Comparison of ENCODE assay signal across 28 cellular contexts in the genomic region with DNA sequence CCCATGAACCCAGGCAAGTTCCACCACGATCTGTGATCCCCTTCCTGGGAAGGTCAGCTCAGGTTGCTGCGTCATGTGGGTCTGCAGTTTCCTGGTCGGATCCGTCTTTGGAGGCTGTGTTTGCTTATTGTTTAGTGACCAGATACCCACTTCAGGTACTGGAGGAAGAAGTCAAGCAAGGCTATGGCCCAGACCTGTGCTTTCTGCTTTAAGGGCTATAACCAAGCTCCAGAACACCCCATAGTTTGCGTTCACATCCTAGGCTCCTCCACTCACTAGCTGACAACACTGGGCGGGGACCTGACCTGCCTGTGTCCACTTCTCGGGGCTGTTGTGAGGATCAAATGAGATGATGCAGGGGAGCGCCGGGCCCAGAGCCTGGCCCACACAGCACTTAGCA. TPM values are rescaled to one million over a fixed set of nuclear protein-coding genes. Genes with fewer than 3 reads are reported as not detected.
DNase-seq lines count a peak whose midpoint lies in the region; ATAC-seq, FAIRE-seq and TF ChIP-seq lines count a peak whose summit lies in the region.
"Had no signal": no experiment of that assay in that cellular context is flagged by ENCODE, and none has a peak within 500 bp of the region (broad histone marks: within the 10 kb centered on the region; RNA-seq: fewer than 3 reads in every experiment).

No MANE protein-coding gene starts in this region.

- peak; percentile 40; the same call in 2 of the 3 replicates for ATAC-seq in K562
- no peak for ATAC-seq in GM19035 (IDR thresholded peaks at IDR 0.05; ENCODE audit: unreplicated experiment)
- ATAC-seq: PC-3, Right ventricle myocardium inferior, SK-N-SH treated with all-trans-retinoic acid at 6 μM for 48 hours had no signal

- no peak overlapping the region for H2AFZ ChIP-seq in K562 (ENCODE audit: low read depth, low read length)

- no peak overlapping the region for H3K27ac ChIP-seq in K562 (ENCODE audit: extremely low read depth, low read depth, low read length)
- no peak overlapping the region for H3K27ac ChIP-seq in vagina
- H3K27ac ChIP-seq: BLaER1, SJCRH30 had no signal

- no peak overlapping the region; the same call in 1 of the 2 replicates for H3K4me2 ChIP-seq in K562 (ENCODE audit: insufficient read depth, low read length)
- H3K4me2 ChIP-seq: BLaER1 had no signal

- no peak for TF ChIP-seq EP300 in K562 (IDR thresholded peaks at IDR 0.05; ENCODE audit: low read length)

- H3K27me3 ChIP-seq in H7 (ENCODE audit: control insufficient read depth, insufficient read depth, low read length) = no peaks in the 10 kb centered on the region
- H3K27me3 ChIP-seq in K562 (ENCODE audit: control insufficient read depth in 2 of 2, insufficient read depth in 2 of 2, low read length in 2 of 2) = peaks cover 15 to 28% of the 10 kb centered on the region in 2 experiments
- no peaks in the 10 kb centered on the region for H3K27me3 ChIP-seq in vagina
- H3K27me3 ChIP-seq: BLaER1, SJCRH30 had no signal

- no peak for TF ChIP-seq RAD21 in K562 (CRISPR knock-in tag; conservative IDR thresholded peaks at IDR 0.05 in 1 of 2, IDR thresholded peaks at IDR 0.05 in 1 of 2)

- H3K9me3 ChIP-seq in K562 (replicated peaks; ENCODE audit: control insufficient read depth, insufficient read depth, low read depth, low read length) (no peaks in the 10 kb centered on the region), vagina (no peaks in the 10 kb centered on the region)
- H3K9me3 ChIP-seq: BLaER1, SJCRH30 had no signal

- intact Hi-C loops in K562 (cut with micrococcal nuclease) = no loop called here
- intact Hi-C loops in vagina (cut with DNase I) = no loop called here

- in situ Hi-C loops in K562 (cut with MboI) = no loop called here
- in situ Hi-C loops in G401 (cut with HindIII; ENCODE audit: low sequenced_read_pairs) = no loop called here

- no peaks in the 10 kb centered on the region for H4K20me1 ChIP-seq in K562 (replicated peaks; ENCODE audit: control insufficient read depth, insufficient read depth, low read length)
- H4K20me1 ChIP-seq: BLaER1 had no signal

- no peak overlapping the region for H3K4me3 ChIP-seq in H7 (ENCODE audit: insufficient read depth, low read depth, low read length)
- H3K4me3 ChIP-seq in K562 = no peak overlapping the region
- no peak overlapping the region for H3K4me3 ChIP-seq in vagina
- H3K4me3 ChIP-seq: BLaER1, SJCRH30 had no signal

- POLR2A ChIA-PET in K562 (lab: Yijun Ruan, JAX) = no interaction called here

- no peak for FAIRE-seq in K562 (lab: Jason Lieb, UNC)
- FAIRE-seq: A204.1, GM18507, H1 had no signal

- no peak for TF ChIP-seq CTCF in K562 (IDR thresholded peaks at IDR 0.05 in 2 of 3, conservative IDR thresholded peaks at IDR 0.05 in 1 of 3; ENCODE audit: insufficient read depth in 2 of 3, low read depth in 1 of 3, low read length in 3 of 3)
- no peak for TF ChIP-seq CTCF in vagina (IDR thresholded peaks at IDR 0.05)

- CTCF ChIA-PET in K562 (lab: Yijun Ruan, JAX; ENCODE audit: low intra/inter-chr PET ratio) = no interaction called here

- WGBS in K562 (ENCODE audit: insufficient coverage, low coverage, missing lambda C conversion rate) = 4% methylated on average over 9 of the region's 9 CpGs

- DNase-seq in activated T-cell treated with anti-CD3 and anti-CD28 coated beads, Interleukin-2, amount 50 U/mL, for 48 hours = peak; percentile 13
- DNase-seq in activated T-cell treated with anti-CD3 and anti-CD28 coated beads for 4 hours (no peak), H7 (peak; percentile 10), K562 (ENCODE audit: extremely low read depth in 1 of 4, low spot score in 3 of 4) (peak in 1 of 4 experiments; percentile 4), vagina (ENCODE audit: extremely low spot score in 2 of 2) (peak; percentile 58 to 62), G401 (ENCODE audit: low spot score) (no peak)
- DNase-seq: CD4-positive, CD25-positive, alpha-beta regulatory T cell; DMS153; DND-41; KBM-7; MM.1S; NCI-H2029; NCI-H446; NCI-H524 treated with DMSO at 0.1 percent for 48 hours; NCI-H774; NK-92 treated with Interleukin-12 subunit alpha and Interleukin-12 subunit beta, amount 100 ng/mL, for 24 hours; PC-3; SJCRH30 had no signal

- TF ChIP-seq POLR2A in K562 (conservative IDR thresholded peaks at IDR 0.05) = no peak
- TF ChIP-seq POLR2A in vagina (IDR thresholded peaks at IDR 0.05) = no peak

- no peaks in the 10 kb centered on the region for H3K79me2 ChIP-seq in K562 (ENCODE audit: control insufficient read depth, insufficient read depth, low read length)

- BruUV-seq in K562 (replicated peaks; lab: Mats Ljungman, UMichigan) = no TSS peak

- H3K36me3 ChIP-seq in H7 (replicated peaks; ENCODE audit: control insufficient read depth, insufficient read depth, low read length) (no peaks in the 10 kb centered on the region), K562 (ENCODE audit: control insufficient read depth, insufficient read depth, low read length) (no peaks in the 10 kb centered on the region), vagina (no peaks in the 10 kb centered on the region)
- H3K36me3 ChIP-seq: BLaER1, SJCRH30 had no signal

- H3K9ac ChIP-seq in K562 (ENCODE audit: insufficient read depth in 1 of 2, low read depth in 2 of 2, low read length in 2 of 2) = no peak overlapping the region
- H3K9ac ChIP-seq: BLaER1 had no signal

- no peaks in the 10 kb centered on the region for H3K4me1 ChIP-seq in K562 (replicated peaks in 1 of 2; ENCODE audit: control insufficient read depth in 2 of 2, insufficient read depth in 2 of 2, low read length in 2 of 2)
- H3K4me1 ChIP-seq in vagina = no peaks in the 10 kb centered on the region

- H3K9me1 ChIP-seq in K562 (ENCODE audit: control insufficient read depth, insufficient read depth, low read length) = no peaks in the 10 kb centered on the region

TF ChIP-seq in K562, 482 proteins besides CTCF, POLR2A, EP300 and RAD21 (continues in another document):
- TF ChIP-seq HNRNPUL1 (IDR thresholded peaks at IDR 0.05; ENCODE audit: low read length) (no peak), ZNF324 (CRISPR knock-in tag; IDR thresholded peaks at IDR 0.05) (no peak), CXXC5 (CRISPR knock-in tag; IDR thresholded peaks at IDR 0.05) (no peak), MCM2 (IDR thresholded peaks at IDR 0.05; ENCODE audit: low read depth) (no peak), POLR2B (IDR thresholded peaks at IDR 0.05; ENCODE audit: low read depth, partially characterized antibody) (no peak), SP2 (IDR thresholded peaks at IDR 0.05; ENCODE audit: extremely low read depth, low read depth, low read length, poor library complexity, severe bottlenecking) (no peak)
- TF ChIP-seq, protein P1, sequence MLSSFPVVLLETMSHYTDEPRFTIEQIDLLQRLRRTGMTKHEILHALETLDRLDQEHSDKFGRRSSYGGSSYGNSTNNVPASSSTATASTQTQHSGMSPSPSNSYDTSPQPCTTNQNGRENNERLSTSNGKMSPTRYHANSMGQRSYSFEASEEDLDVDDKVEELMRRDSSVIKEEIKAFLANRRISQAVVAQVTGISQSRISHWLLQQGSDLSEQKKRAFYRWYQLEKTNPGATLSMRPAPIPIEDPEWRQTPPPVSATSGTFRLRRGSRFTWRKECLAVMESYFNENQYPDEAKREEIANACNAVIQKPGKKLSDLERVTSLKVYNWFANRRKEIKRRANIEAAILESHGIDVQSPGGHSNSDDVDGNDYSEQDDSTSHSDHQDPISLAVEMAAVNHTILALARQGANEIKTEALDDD (IDR thresholded peaks at IDR 0.05) = no peak

RNA-seq across cellular contexts. Expression of a gene that starts 44.0 kb away (rescaled TPM):
- total RNA-seq in H7 (2014; rRNA removed; shearing (Covaris generic)) = 0.80 TPM in 1 of 2 replicates, not detected in the other
- not detected in 2 replicates for total RNA-seq in K562 (2011; cell fraction: chromatin; rRNA removed; ENCODE audit: low replicate concordance)
- total RNA-seq in K562 (2011; cell fraction: nucleolus; rRNA removed) = not detected in 2 replicates
- not detected in 2 replicates for total RNA-seq in K562 (2011; cell fraction: nucleoplasm; rRNA removed)
- total RNA-seq in K562 (2014; rRNA removed) (not detected in 2 replicates), K562 (2014; rRNA removed; fragmentation: Illumina TruSeq; extraction: Trizol) (not detected in 2 replicates), K562 (2015; rRNA removed; fragmentation: Illumina TruSeq; extraction: Trizol) (not detected in 2 replicates), K562 (2021) (not detected in 2 replicates), vagina (71.0 TPM)
- polyA plus RNA-seq in K562 (2011; rRNA removed) (not detected in 2 replicates), K562 (2014; fragmentation: Illumina TruSeq; extraction: Trizol) (not detected in 2 replicates), K562 (2014; fragmentation: Nextera tagmentation; extraction: Ambion mirVana) (not detected), K562 (2014; rRNA removed) (not detected in 2 replicates)
- polyA plus RNA-seq in K562 (2011; cell fraction: cytosol; rRNA removed) = not detected in 2 replicates
- polyA plus RNA-seq in K562 (2011; cell fraction: nucleus; rRNA removed) = not detected in 2 replicates
- polyA plus RNA-seq in K562 (2012) = not detected in 2 replicates
- not detected in 2 replicates for polyA minus RNA-seq in K562 (2011; rRNA and poly(A)+ RNA removed)
- not detected in 2 replicates for polyA minus RNA-seq in K562 (2011; cell fraction: cytosol; rRNA and poly(A)+ RNA removed)
- polyA minus RNA-seq in K562 (2011; cell fraction: nucleus; rRNA and poly(A)+ RNA removed) = not detected in 2 replicates
- total RNA-seq in G401 (2014; rRNA removed; shearing (Covaris generic)) = not detected in 2 replicates
- total RNA-seq: H1, HT-29, RPMI7951, SJCRH30 had no signal
- polyA plus RNA-seq: AG04450, H1 had no signal

RNA-seq across cellular contexts. Expression of a gene that starts 52.1 kb away (rescaled TPM):
- 71.7 and 104 TPM in 2 replicates for total RNA-seq in H7 (2014; rRNA removed; shearing (Covaris generic))
- total RNA-seq in K562 (2011; cell fraction: chromatin; rRNA removed; ENCODE audit: low replicate concordance) = 66.4 and 131 TPM in 2 replicates
- 51.5 and 69.3 TPM in 2 replicates for total RNA-seq in K562 (2011; cell fraction: nucleolus; rRNA removed)
- total RNA-seq in K562 (2011; cell fraction: nucleoplasm; rRNA removed) = 82.0 and 106 TPM in 2 replicates
- total RNA-seq in K562 (2014; rRNA removed) (147 and 148 TPM in 2 replicates), K562 (2014; rRNA removed; fragmentation: Illumina TruSeq; extraction: Trizol) (110 and 115 TPM in 2 replicates), K562 (2015; rRNA removed; fragmentation: Illumina TruSeq; extraction: Trizol) (121 and 129 TPM in 2 replicates), K562 (2021) (90.7 and 92.1 TPM in 2 replicates), vagina (55.0 TPM)
- polyA plus RNA-seq in K562 (2011; rRNA removed) (87.7 and 115 TPM in 2 replicates), K562 (2014; fragmentation: Illumina TruSeq; extraction: Trizol) (113 and 150 TPM in 2 replicates), K562 (2014; fragmentation: Nextera tagmentation; extraction: Ambion mirVana) (100 to 1,000 TPM in 1 of 2 experiments, 10 to 100 TPM in 1; 85.0 to 118 TPM), K562 (2014; rRNA removed) (162 and 170 TPM in 2 replicates)
- 69.2 and 80.0 TPM in 2 replicates for polyA plus RNA-seq in K562 (2011; cell fraction: cytosol; rRNA removed)
- polyA plus RNA-seq in K562 (2011; cell fraction: nucleus; rRNA removed) = 109 and 150 TPM in 2 replicates
- 70.1 and 91.3 TPM in 2 replicates for polyA plus RNA-seq in K562 (2012)
- 71.8 and 80.3 TPM in 2 replicates for polyA minus RNA-seq in K562 (2011; rRNA and poly(A)+ RNA removed)
- 32.1 and 35.6 TPM in 2 replicates for polyA minus RNA-seq in K562 (2011; cell fraction: cytosol; rRNA and poly(A)+ RNA removed)
- 47.5 and 52.8 TPM in 2 replicates for polyA minus RNA-seq in K562 (2011; cell fraction: nucleus; rRNA and poly(A)+ RNA removed)
- 76.7 and 85.7 TPM in 2 replicates for total RNA-seq in G401 (2014; rRNA removed; shearing (Covaris generic))

Comparison
In these comparisons a context has a peak if more than half of its experiments do, and no peak if none do; other contexts are left out.
1. DNase-seq: peak in activated T-cell treated with anti-CD3 and anti-CD28 coated beads, Interleukin-2, amount 50 U/mL, for 48 hours (2 of 2), H7 (single experiment) and vagina (2 of 2); none in activated T-cell treated with anti-CD3 and anti-CD28 coated beads for 4 hours (single experiment) and G401 (single experiment).
2. RNA of a gene that starts 44.0 kb away (total RNA-seq): 71.0 TPM in vagina (single experiment); 0.80 TPM in H7, not detected in K562 and not detected in G401; every median in the first group is over 10 times any median in the second.